8 cellular contexts compared by ENCODE assay signal in genomic region chr12:67650528-67651379, GRCh38. TPM values are rescaled to one million over a fixed set of nuclear protein-coding genes. Genes with fewer than 3 reads are reported as not detected.
DNase-seq lines count a peak whose midpoint lies in the region; ATAC-seq, FAIRE-seq and TF ChIP-seq lines count a peak whose summit lies in the region.

No MANE protein-coding gene starts in this region.

- intact Hi-C loops in left ventricle myocardium inferior (cut with micrococcal nuclease): no loop called here

- peak overlapping the region; percentile 88 for H3K4me3 ChIP-seq in AG10803 (ENCODE audit: low read length)
- peak overlapping the region; percentile 89 for H3K4me3 ChIP-seq in GM23338
- peak overlapping the region; percentile 94 for H3K4me3 ChIP-seq in left ventricle myocardium inferior
- H3K4me3 ChIP-seq in small intestine (ENCODE audit: low read depth in 1 of 2, low read length in 2 of 2): peak overlapping the region; percentile 93 to 94

- H3F3A ChIP-seq in GM23338 (replicated peaks; ENCODE audit: low read depth): no peaks in the 10 kb centered on the region

- peak overlapping the region; percentile 93 for H3K4me3 Mint-ChIP-seq in GM23338
- peak overlapping the region; percentile 87 for H3K4me3 Mint-ChIP-seq in activated T-cell treated with anti-CD3 and anti-CD28 coated beads, Interleukin-2, amount 50 U/mL, for 24 hours

- H3K4me2 ChIP-seq in GM23338: peak overlapping the region; percentile 79

- DNase-seq in AG10803 (ENCODE audit: low read depth) (no peak), GM23338 (ENCODE audit: low spot score) (no peak), left ventricle myocardium inferior (no peak), small intestine (peak; percentile 23), NCI-H2196 (lab: John Stamatoyannopoulos, UW; ENCODE audit: unreplicated experiment) (no peak)
- no peak for DNase-seq in activated T-cell treated with anti-CD3 and anti-CD28 coated beads, Interleukin-2, amount 50 U/mL, for 24 hours

- peaks cover 53% of the 10 kb centered on the region for H3K4me1 Mint-ChIP-seq in GM23338
- H3K4me1 Mint-ChIP-seq in activated T-cell treated with anti-CD3 and anti-CD28 coated beads, Interleukin-2, amount 50 U/mL, for 24 hours (ENCODE audit: low read depth): peaks cover 70% of the 10 kb centered on the region

- no peak for TF ChIP-seq CTCF in AG10803 (conservative IDR thresholded peaks at IDR 0.05; ENCODE audit: low read length)
- TF ChIP-seq CTCF in GM23338 (conservative IDR thresholded peaks at IDR 0.05; ENCODE audit: low read depth in 2 of 2): no peak
- no peak for TF ChIP-seq CTCF in left ventricle myocardium inferior (IDR thresholded peaks at IDR 0.05; ENCODE audit: borderline replicate concordance)

- whole genome bisulfite sequencing in small intestine, 3 donors: 9 to 20% (median 18%) methylated on average over 6 of the region's 6 CpGs

- ATAC-seq in GM23338: no peak; the same call in 2 of the 3 replicates
- no peak for ATAC-seq in HG03280 (IDR thresholded peaks at IDR 0.05; ENCODE audit: unreplicated experiment)
- ATAC-seq in esophagus mucosa: no peak

- no peaks in the 10 kb centered on the region for H3K9me2 ChIP-seq in GM23338 (ENCODE audit: insufficient read depth)

- no peak for FAIRE-seq in small intestine (lab: Jason Lieb, UNC)

- H3K9me3 ChIP-seq in left ventricle myocardium inferior (replicated peaks): no peaks in the 10 kb centered on the region
- H3K9me3 ChIP-seq in small intestine (ENCODE audit: control insufficient read depth, low read depth): no peaks in the 10 kb centered on the region

- H3K27ac Mint-ChIP-seq in GM23338: peak overlapping the region; percentile 95
- H3K27ac Mint-ChIP-seq in activated T-cell treated with anti-CD3 and anti-CD28 coated beads, Interleukin-2, amount 50 U/mL, for 24 hours: peak overlapping the region; percentile 92

- H3K9me3 Mint-ChIP-seq in GM23338: peaks cover 5% of the 10 kb centered on the region; the same call in 2 of the 3 replicates
- no peaks in the 10 kb centered on the region for H3K9me3 Mint-ChIP-seq in activated T-cell treated with anti-CD3 and anti-CD28 coated beads, Interleukin-2, amount 50 U/mL, for 24 hours

- H2AFZ ChIP-seq in GM23338: no peak overlapping the region

- peaks cover 65% of the 10 kb centered on the region for H3K79me2 ChIP-seq in GM23338 (replicated peaks; ENCODE audit: insufficient read depth)

- H3K27ac ChIP-seq in GM23338 (ENCODE audit: low read depth): no peak overlapping the region
- peak overlapping the region; percentile 99 for H3K27ac ChIP-seq in left ventricle myocardium inferior (replicated peaks)
- H3K27ac ChIP-seq in small intestine (ENCODE audit: low read depth in 1 of 2, low read length in 1 of 2): peak overlapping the region; percentile 96 to 98

- peaks cover 43% of the 10 kb centered on the region for H4K20me1 ChIP-seq in GM23338 (replicated peaks; ENCODE audit: insufficient read depth)

- H3K4me1 ChIP-seq in GM23338 (ENCODE audit: insufficient read depth) (peaks cover 37% of the 10 kb centered on the region), left ventricle myocardium inferior (peaks cover 83% of the 10 kb centered on the region), small intestine (ENCODE audit: control insufficient read depth in 2 of 2, insufficient read depth in 1 of 2, low read depth in 1 of 2, low read length in 1 of 2) (peaks cover 7 to 8% of the 10 kb centered on the region in 2 donors)

- H3K27me3 Mint-ChIP-seq in GM23338 (ENCODE audit: insufficient read depth, low read depth, poor library complexity): peaks cover 15% of the 10 kb centered on the region
- no peaks in the 10 kb centered on the region for H3K27me3 Mint-ChIP-seq in activated T-cell treated with anti-CD3 and anti-CD28 coated beads, Interleukin-2, amount 50 U/mL, for 24 hours

- H3K36me3 ChIP-seq in GM23338 (ENCODE audit: insufficient read depth): no peaks in the 10 kb centered on the region; the same call in none of the 2 replicates
- no peaks in the 10 kb centered on the region for H3K36me3 ChIP-seq in left ventricle myocardium inferior
- H3K36me3 ChIP-seq in small intestine (ENCODE audit: control insufficient read depth in 2 of 2, insufficient read depth in 2 of 2, low read length in 2 of 2): no peaks in the 10 kb centered on the region

- H3K36me3 Mint-ChIP-seq in GM23338 (ENCODE audit: low read depth): peaks cover 43% of the 10 kb centered on the region
- peaks cover 49% of the 10 kb centered on the region for H3K36me3 Mint-ChIP-seq in activated T-cell treated with anti-CD3 and anti-CD28 coated beads, Interleukin-2, amount 50 U/mL, for 24 hours (ENCODE audit: low read depth)

- peaks cover 6% of the 10 kb centered on the region; the same call in 1 of the 2 replicates for H3K27me3 ChIP-seq in GM23338 (ENCODE audit: insufficient read depth)
- no peaks in the 10 kb centered on the region for H3K27me3 ChIP-seq in left ventricle myocardium inferior (ENCODE audit: low read depth)
- no peaks in the 10 kb centered on the region for H3K27me3 ChIP-seq in small intestine (ENCODE audit: control insufficient read depth in 2 of 2, insufficient read depth in 2 of 2, low read length in 2 of 2)

TF ChIP-seq in GM23338, 12 proteins besides CTCF, POLR2A, EP300 and RAD21 (continues in another document):
- TF ChIP-seq REST (IDR thresholded peaks at IDR 0.05; ENCODE audit: unreplicated experiment): no peak
- no peak for TF ChIP-seq JUNB (IDR thresholded peaks at IDR 0.05; ENCODE audit: unreplicated experiment)
- TF ChIP-seq, protein P1, sequence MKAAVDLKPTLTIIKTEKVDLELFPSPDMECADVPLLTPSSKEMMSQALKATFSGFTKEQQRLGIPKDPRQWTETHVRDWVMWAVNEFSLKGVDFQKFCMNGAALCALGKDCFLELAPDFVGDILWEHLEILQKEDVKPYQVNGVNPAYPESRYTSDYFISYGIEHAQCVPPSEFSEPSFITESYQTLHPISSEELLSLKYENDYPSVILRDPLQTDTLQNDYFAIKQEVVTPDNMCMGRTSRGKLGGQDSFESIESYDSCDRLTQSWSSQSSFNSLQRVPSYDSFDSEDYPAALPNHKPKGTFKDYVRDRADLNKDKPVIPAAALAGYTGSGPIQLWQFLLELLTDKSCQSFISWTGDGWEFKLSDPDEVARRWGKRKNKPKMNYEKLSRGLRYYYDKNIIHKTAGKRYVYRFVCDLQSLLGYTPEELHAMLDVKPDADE (IDR thresholded peaks at IDR 0.05): no peak
- TF ChIP-seq CREB1 (CRISPR knock-in tag; IDR thresholded peaks at IDR 0.05; ENCODE audit: low read depth): no peak
- no peak for TF ChIP-seq EZH2phosphoT487 (IDR thresholded peaks at IDR 0.05; ENCODE audit: unreplicated experiment)
- TF ChIP-seq ZNF331 (CRISPR knock-in tag; IDR thresholded peaks at IDR 0.05; ENCODE audit: low read depth): no peak
- TF ChIP-seq ZNF114 (CRISPR knock-in tag; IDR thresholded peaks at IDR 0.05): no peak
- no peak for TF ChIP-seq POLR2AphosphoS5 (IDR thresholded peaks at IDR 0.05; ENCODE audit: low read depth)
- TF ChIP-seq EZH2 (IDR thresholded peaks at IDR 0.05; ENCODE audit: low read depth, unreplicated experiment): no peak

RNA-seq across cellular contexts. Expression of gene DYRK2, which starts 2.2 kb away (rescaled TPM):
- total RNA-seq in GM23338 (2014; rRNA removed; shearing (Covaris generic)): 30.4 and 34.1 TPM in 2 replicates
- polyA plus RNA-seq in GM23338 (2016; fragmentation: Nextera tagmentation; extraction: Ambion mirVana) (6.9 and 7.1 TPM in 2 replicates), small intestine (10 to 100 TPM; 12.2 to 12.3 (median 12.3) TPM)
- total RNA-seq in left ventricle myocardium inferior (42.6 TPM), esophagus mucosa (13.5 TPM)
